Comparison of ENCODE assay signal across 8 cellular contexts in genomic region chr2:135985018-135985825, GRCh38. TPM values are rescaled to one million over a fixed set of nuclear protein-coding genes. Genes with fewer than 3 reads are reported as not detected.
DNase-seq lines count a peak whose midpoint lies in the region; ATAC-seq, FAIRE-seq and TF ChIP-seq lines count a peak whose summit lies in the region.

Gene DARS1 (minus strand): TSS chr2:135985626. CDS start chr2:135985468, 158 bp downstream.

- peak; percentile 78 for FAIRE-seq in TTC549 (lab: Jason Lieb, UNC)

- intact Hi-C loops in body of pancreas (cut with DNase I) (no loop called here), sciatic nerve (cut with DNase I) (no loop called here)

- TF ChIP-seq POLR2A in GM18526 (IDR thresholded peaks at IDR 0.05; ENCODE audit: extremely low read depth, insufficient read length) (peak; percentile 72), body of pancreas (IDR thresholded peaks at IDR 0.05) (peak; percentile 62 to 90 (median 89))

- no peaks in the 10 kb centered on the region for H3K36me3 ChIP-seq in body of pancreas (replicated peaks in 1 of 2; ENCODE audit: insufficient read depth in 1 of 2, low read depth in 2 of 2)

- ATAC-seq in HG03064 (IDR thresholded peaks at IDR 0.05; ENCODE audit: low read depth, unreplicated experiment) (peak; percentile 77), body of pancreas (peak; percentile 97), sciatic nerve (peak; percentile 99)

- peak within 1 kb of the TSS; percentile 82 to 98 (median 91) for H3K27ac ChIP-seq in body of pancreas

- peaks cover 16% of the 10 kb centered on the region for H3K4me1 ChIP-seq in body of pancreas

- no peaks in the 10 kb centered on the region for H3K9me3 ChIP-seq in body of pancreas

- WGBS in body of pancreas, 2 donors: 0 to 1% methylated on average over 29 to 62 of the region's 64 CpGs

- no peaks in the 10 kb centered on the region for H3K27me3 ChIP-seq in body of pancreas

- peak within 1 kb of the TSS; percentile 71 to 89 for H3K4me3 ChIP-seq in body of pancreas

- DNase-seq in A172 (ENCODE audit: low spot score) (peak; percentile 81), NCI-H2107 (lab: John Stamatoyannopoulos, UW) (peak; percentile 90), body of pancreas (peak; percentile 93 to 95 (median 94)), iPS DF 19.7 (ENCODE audit: low read depth, low spot score) (peak; percentile 87), sciatic nerve (ENCODE audit: low spot score) (peak; percentile 98)

- TF ChIP-seq CTCF in body of pancreas (IDR thresholded peaks at IDR 0.05): peak in 1 of 7 experiments; percentile 6

RNA-seq across cellular contexts. Expression of gene DARS1, which starts in this region (rescaled TPM):
- total RNA-seq in A172 (2014; rRNA removed; shearing (Covaris generic)): 116 and 134 TPM in 2 replicates
- 10 to 100 TPM; 22.1 to 29.3 TPM for total RNA-seq in body of pancreas
- 71.1 TPM for total RNA-seq in sciatic nerve

Comparison
In these comparisons a context has a peak if more than half of its experiments do, and no peak if none do; other contexts are left out.
1. Peak in every context shown above with its lines: DNase-seq, ATAC-seq, H3K4me3 ChIP-seq and H3K27ac ChIP-seq.